10 cellular contexts compared by ENCODE assay signal in genomic region chr20:51731771-51732453, GRCh38. TPM values are rescaled to one million over a fixed set of nuclear protein-coding genes. Genes with fewer than 3 reads are reported as not detected.
DNase-seq lines count a peak whose midpoint lies in the region; ATAC-seq, FAIRE-seq and TF ChIP-seq lines count a peak whose summit lies in the region.
"Had no signal": no experiment of that assay in that cellular context is flagged by ENCODE, and none has a peak within 500 bp of the region (broad histone marks: within the 10 kb centered on the region; RNA-seq: fewer than 3 reads in every experiment).

No MANE protein-coding gene starts in this region.

- H4K20me1 ChIP-seq in H1 (replicated peaks in 1 of 2; ENCODE audit: control insufficient read depth in 1 of 2, insufficient read depth in 2 of 2, low read length in 2 of 2) (no peaks in the 10 kb centered on the region), PC-9 (ENCODE audit: insufficient read depth) (no peaks in the 10 kb centered on the region)

- no peak overlapping the region for H2BK20ac ChIP-seq in H1 (ENCODE audit: low read length)

- H3F3A ChIP-seq in PC-9 (ENCODE audit: insufficient read depth, low read depth), result peaks cover 18% of the 10 kb centered on the region

- H3K18ac ChIP-seq in H1 (ENCODE audit: extremely low read depth, low read length), result no peak overlapping the region

- 71% methylated on average over 17 of the region's 17 CpGs; no CpG with 5 or more reads in 1 of the 2 experiments for WGBS in H1 (ENCODE audit: extremely low coverage in 1 of 2, insufficient coverage in 1 of 2, insufficient read length in 1 of 2, insufficient replicate concordance in 2 of 2, low coverage in 1 of 2, low lambda C conversion rate in 2 of 2, missing lambda C conversion rate in 1 of 2), 2 experiments
- 29 to 51% methylated on average over 7 to 17 of the region's 17 CpGs for WGBS in upper lobe of left lung, 2 donors

- H2BK120ac ChIP-seq in H1 (replicated peaks; ENCODE audit: low read depth, low read length), result no peak overlapping the region

- no peaks in the 10 kb centered on the region for H3K9me2 ChIP-seq in PC-9 (ENCODE audit: insufficient read depth)

- peaks cover 2% of the 10 kb centered on the region for H3K27me3 Mint-ChIP-seq in activated naive CD4-positive, alpha-beta T cell treated with anti-CD3 and anti-CD28 coated beads for 36 hours (ENCODE audit: low read depth)
- H3K27me3 Mint-ChIP-seq in activated naive CD4-positive, alpha-beta T cell treated with anti-CD3 and anti-CD28 coated beads, Interleukin-2, amount 10 ng/mL, durations not matched to agents 7 days and 5 days, result peaks cover 15% of the 10 kb centered on the region

- TF ChIP-seq CTCF in H1 (IDR thresholded peaks at IDR 0.05; ENCODE audit: control extremely low read depth in 1 of 3, insufficient read depth in 1 of 3, low read depth in 1 of 3, low read length in 3 of 3) (no peak), upper lobe of left lung (IDR thresholded peaks at IDR 0.05) (no peak), PC-9 (conservative IDR thresholded peaks at IDR 0.05) (no peak)

- no peaks in the 10 kb centered on the region for H3K9me3 Mint-ChIP-seq in activated naive CD4-positive, alpha-beta T cell treated with anti-CD3 and anti-CD28 coated beads for 36 hours
- no peaks in the 10 kb centered on the region for H3K9me3 Mint-ChIP-seq in activated naive CD4-positive, alpha-beta T cell treated with anti-CD3 and anti-CD28 coated beads, Interleukin-2, amount 10 ng/mL, durations not matched to agents 7 days and 5 days

- H4K5ac ChIP-seq in H1 (ENCODE audit: insufficient read length, low read depth, low read length), result no peak overlapping the region

- peak overlapping the region; percentile 26 for H3K4me3 Mint-ChIP-seq in activated naive CD4-positive, alpha-beta T cell treated with anti-CD3 and anti-CD28 coated beads for 36 hours
- no peak overlapping the region for H3K4me3 Mint-ChIP-seq in activated naive CD4-positive, alpha-beta T cell treated with anti-CD3 and anti-CD28 coated beads, Interleukin-2, amount 10 ng/mL, durations not matched to agents 7 days and 5 days

- no peak overlapping the region; a peak in 1 of 7 replicates for H3K9ac ChIP-seq in H1 (replicated peaks in 1 of 4; ENCODE audit: extremely low read depth in 1 of 4, low read depth in 3 of 4, low read length in 3 of 4)

- no peak overlapping the region for H3K27ac Mint-ChIP-seq in activated naive CD4-positive, alpha-beta T cell treated with anti-CD3 and anti-CD28 coated beads for 36 hours
- no peak overlapping the region for H3K27ac Mint-ChIP-seq in activated naive CD4-positive, alpha-beta T cell treated with anti-CD3 and anti-CD28 coated beads, Interleukin-2, amount 10 ng/mL, durations not matched to agents 7 days and 5 days

- peak overlapping the region; percentile 84; the same call in 1 of the 2 replicates for H2AK5ac ChIP-seq in H1 (ENCODE audit: low read depth, low read length)

- H2AFZ ChIP-seq in H1 (ENCODE audit: low read length) (no peak overlapping the region), PC-9 (no peak overlapping the region)

- DNase-seq in activated naive CD4-positive, alpha-beta T cell treated with anti-CD3 and anti-CD28 coated beads for 36 hours, result no peak
- no peak for DNase-seq in activated naive CD4-positive, alpha-beta T cell treated with anti-CD3 and anti-CD28 coated beads, Interleukin-2, amount 10 ng/mL, durations not matched to agents 7 days and 5 days
- DNase-seq in H1 (ENCODE audit: low read depth in 1 of 2, low spot score in 2 of 2) (no peak), occipital lobe (lab: John Stamatoyannopoulos, UW) (peak; percentile 31), upper lobe of left lung (no peak), PC-9 (no peak), GDM1 (lab: John Stamatoyannopoulos, UW) (no peak)
- DNase-seq: SW 1271 had no signal

- no peaks in the 10 kb centered on the region for H3K36me3 ChIP-seq in H1 (ENCODE audit: control insufficient read depth in 2 of 4, insufficient read depth in 4 of 4, low read length in 3 of 4)
- H3K36me3 ChIP-seq in upper lobe of left lung, result no peaks in the 10 kb centered on the region
- no peaks in the 10 kb centered on the region for H3K36me3 ChIP-seq in PC-9 (ENCODE audit: low read depth)

- H3K4me1 ChIP-seq in H1 (replicated peaks in 1 of 4; ENCODE audit: control insufficient read depth in 3 of 4, insufficient read depth in 4 of 4, low read length in 3 of 4), result 0 out of 7 replicates have a peak, but pooled peaks cover 0 to 9% (median 0%) of the 10 kb centered on the region in 4 experiments
- H3K4me1 ChIP-seq in upper lobe of left lung, result peaks cover 0 to 7% (median 1%) of the 10 kb centered on the region in 4 donors
- peaks cover 20% of the 10 kb centered on the region for H3K4me1 ChIP-seq in PC-9 (replicated peaks; ENCODE audit: insufficient read depth)

- intact Hi-C loops in activated naive CD4-positive, alpha-beta T cell treated with anti-CD3 and anti-CD28 coated beads for 36 hours (cut with micrococcal nuclease), result no loop called here
- intact Hi-C loops in PC-9 (cut with micrococcal nuclease; ENCODE audit: unreplicated experiment), result no loop called here

- TF ChIP-seq EP300 in H1 (IDR thresholded peaks at IDR 0.05; ENCODE audit: borderline replicate concordance in 1 of 2, low read depth in 2 of 2, low read length in 2 of 2) (no peak), upper lobe of left lung (IDR thresholded peaks at IDR 0.05) (no peak)

- H3K4ac ChIP-seq in H1 (replicated peaks; ENCODE audit: insufficient read length, low read depth, low read length), result no peak overlapping the region

- H2BK15ac ChIP-seq in H1 (ENCODE audit: low read length), result no peak overlapping the region

- no peak for FAIRE-seq in H1 (lab: Jason Lieb, UNC)
- FAIRE-seq: islet of Langerhans had no signal

- H3K4me3 ChIP-seq in H1 (ENCODE audit: extremely low read depth in 1 of 4, insufficient read depth in 2 of 4, low read depth in 3 of 4, low read length in 4 of 4) (no peak overlapping the region), upper lobe of left lung (no peak overlapping the region), PC-9 (no peak overlapping the region)

- no peak for TF ChIP-seq POLR2A in H1 (IDR thresholded peaks at IDR 0.05; ENCODE audit: control extremely low read depth in 1 of 2, low read depth in 2 of 2, low read length in 2 of 2)
- TF ChIP-seq POLR2A in upper lobe of left lung (IDR thresholded peaks at IDR 0.05), result no peak

- H3K4me1 Mint-ChIP-seq in activated naive CD4-positive, alpha-beta T cell treated with anti-CD3 and anti-CD28 coated beads for 36 hours (ENCODE audit: low read depth), result peaks cover 6% of the 10 kb centered on the region
- no peaks in the 10 kb centered on the region for H3K4me1 Mint-ChIP-seq in activated naive CD4-positive, alpha-beta T cell treated with anti-CD3 and anti-CD28 coated beads, Interleukin-2, amount 10 ng/mL, durations not matched to agents 7 days and 5 days

- H2BK5ac ChIP-seq in H1 (ENCODE audit: low read depth, low read length), result no peak overlapping the region

- no TSS peak for BruUV-seq in PC-9 (replicated peaks; lab: Mats Ljungman, UMichigan)

- no peak overlapping the region for H3K23ac ChIP-seq in H1 (ENCODE audit: insufficient read length)

- TF ChIP-seq RAD21 in H1 (IDR thresholded peaks at IDR 0.05 in 1 of 2, conservative IDR thresholded peaks at IDR 0.05 in 1 of 2; ENCODE audit: low read depth in 2 of 2, low read length in 2 of 2), result no peak

- no peaks in the 10 kb centered on the region; a peak in 1 of 4 replicates for H3K79me2 ChIP-seq in H1 (ENCODE audit: control insufficient read depth in 1 of 2, insufficient read depth in 2 of 2, low read length in 2 of 2)
- 0 out of 2 replicates have a peak, but pooled peaks cover 4% of the 10 kb centered on the region for H3K79me2 ChIP-seq in PC-9 (ENCODE audit: low read depth)

- H3K14ac ChIP-seq in H1 (ENCODE audit: insufficient read length), result no peak overlapping the region

- POLR2A ChIA-PET in H1 (lab: Charles Lee; ENCODE audit: partially characterized antibody) (interaction anchor here (1.2 kb wide), 2 partner anchors 11 to 68 kb away, joined by 3 to 4 read pairs; no protein-coding TSS in a partner anchor), PC-9 (lab: Charles Lee; ENCODE audit: unreplicated experiment) (no interaction called here)

- H3K23me2 ChIP-seq in H1 (ENCODE audit: low read depth, low read length), result no peaks in the 10 kb centered on the region

- no peaks in the 10 kb centered on the region for H3K9me3 ChIP-seq in H1 (ENCODE audit: insufficient read depth in 2 of 2, low read depth in 1 of 2, low read length in 1 of 2)
- no peaks in the 10 kb centered on the region for H3K9me3 ChIP-seq in upper lobe of left lung
- H3K9me3 ChIP-seq in PC-9 (ENCODE audit: insufficient read depth, low read depth), result no peaks in the 10 kb centered on the region

- H4K8ac ChIP-seq in H1 (ENCODE audit: extremely low read depth, insufficient read depth, low read length), result no peak overlapping the region

- H4K91ac ChIP-seq in H1 (replicated peaks; ENCODE audit: insufficient read length, low read length), result no peak overlapping the region

- CTCF ChIA-PET in activated naive CD4-positive, alpha-beta T cell treated with anti-CD3 and anti-CD28 coated beads for 36 hours (lab: Charles Lee), result interaction anchor here (1.0 kb wide), 1 partner anchor 31 kb away, joined by 5 read pairs; no protein-coding TSS in a partner anchor
- CTCF ChIA-PET in activated naive CD4-positive, alpha-beta T cell treated with anti-CD3 and anti-CD28 coated beads, Interleukin-2, amount 10 ng/mL, durations not matched to agents 7 days and 5 days (lab: Charles Lee), result interaction anchor here (0.6 to 0.7 kb wide), 3 partner anchors 20 to 906 kb away, joined by 3 read pairs; no protein-coding TSS in a partner anchor
- CTCF ChIA-PET in H1 (lab: Charles Lee; ENCODE audit: partially characterized antibody) (interaction anchor here (0.6 to 1.6 kb wide), 8 partner anchors 17 to 1901 kb away, joined by 3 to 7 read pairs (median 3); no protein-coding TSS in a partner anchor), PC-9 (lab: Charles Lee) (no interaction called here)

- H3K36me3 Mint-ChIP-seq in activated naive CD4-positive, alpha-beta T cell treated with anti-CD3 and anti-CD28 coated beads for 36 hours (ENCODE audit: low read depth), result no peaks in the 10 kb centered on the region
- H3K36me3 Mint-ChIP-seq in activated naive CD4-positive, alpha-beta T cell treated with anti-CD3 and anti-CD28 coated beads, Interleukin-2, amount 10 ng/mL, durations not matched to agents 7 days and 5 days, result no peaks in the 10 kb centered on the region

- no peaks in the 10 kb centered on the region; the same call in 1 of the 2 replicates for H3K79me1 ChIP-seq in H1 (ENCODE audit: low read depth, low read length)

- ATAC-seq in upper lobe of left lung (ENCODE audit: low FRiP score in 2 of 2), result no peak
- no peak for ATAC-seq in GM19328 (IDR thresholded peaks at IDR 0.05; ENCODE audit: unreplicated experiment)

- no peaks in the 10 kb centered on the region for H3K27me3 ChIP-seq in H1 (replicated peaks in 1 of 4; ENCODE audit: control insufficient read depth in 3 of 4, extremely low read depth in 1 of 4, insufficient read depth in 3 of 4, low read length in 3 of 4)
- no peaks in the 10 kb centered on the region for H3K27me3 ChIP-seq in upper lobe of left lung
- H3K27me3 ChIP-seq in PC-9 (ENCODE audit: insufficient read depth, low read depth), result no peaks in the 10 kb centered on the region

- H3K4me2 ChIP-seq in H1 (ENCODE audit: insufficient read depth in 1 of 2, low read depth in 2 of 2, low read length in 2 of 2) (no peak overlapping the region), PC-9 (no peak overlapping the region)

- no peak overlapping the region for H2BK12ac ChIP-seq in H1 (ENCODE audit: low read depth, low read length)

- H3K56ac ChIP-seq in H1 (replicated peaks; ENCODE audit: insufficient read length, low read depth, low read length), result no peak overlapping the region

- no peak overlapping the region for H3K27ac ChIP-seq in H1 (ENCODE audit: low read depth, low read length)
- peak overlapping the region in 3 of 4 donors; percentile 27 to 56 (median 53) for H3K27ac ChIP-seq in upper lobe of left lung
- no peak overlapping the region for H3K27ac ChIP-seq in PC-9

RNA-seq across cellular contexts. Expression of gene ATP9A, which starts 36.3 kb away (rescaled TPM):
- under 1 TPM; 0.12 to 0.17 TPM for total RNA-seq in activated naive CD4-positive, alpha-beta T cell treated with anti-CD3 and anti-CD28 coated beads for 36 hours
- total RNA-seq in H1 (2021; fragmentation: NEBNext Ultra II Directional; extraction: Animal tissue kit (Norgen Biotek cat#: 25700)), result 6.4 and 7.7 TPM in 2 replicates
- polyA plus RNA-seq in H1 (2011; rRNA removed), result 4.6 and 5.0 TPM in 2 replicates
- polyA plus RNA-seq in H1 (2011; cell fraction: cytosol; rRNA removed), result 4.6 TPM
- polyA plus RNA-seq in H1 (2011; cell fraction: nucleus; rRNA removed), result 6.1 TPM
- 5.0 to 6.7 TPM (median 5.6 TPM) in 4 replicates for polyA plus RNA-seq in H1 (2012, experiment 1 of 2)
- 0.60 TPM for polyA plus RNA-seq in H1 (2012, experiment 2 of 2)
- 4.0 TPM for polyA plus RNA-seq in H1 (2013, experiment 1 of 2)
- 4.1 TPM for polyA plus RNA-seq in H1 (2013, experiment 2 of 2)
- polyA minus RNA-seq in H1 (2011; rRNA and poly(A)+ RNA removed), result 14.9 and 20.6 TPM in 2 replicates
- 7.3 TPM for polyA minus RNA-seq in H1 (2011; cell fraction: cytosol; rRNA and poly(A)+ RNA removed)
- polyA minus RNA-seq in H1 (2011; cell fraction: nucleus; rRNA and poly(A)+ RNA removed), result 8.1 TPM
- total RNA-seq in occipital lobe (260 TPM), upper lobe of left lung (10 to 100 TPM; 15.7 to 31.3 (median 22.8) TPM), PC-9 (2021) (18.6 and 22.4 TPM in 2 replicates)

Comparison
In these comparisons a context has a peak if more than half of its experiments do, and no peak if none do; other contexts are left out.
1. H3K27ac ChIP-seq: peak in upper lobe of left lung (3 of 4); none in H1 (single experiment) and PC-9 (single experiment).